8 cellular contexts compared by ENCODE assay signal in genomic region chr19:38683393-38684077, GRCh38. TPM values are rescaled to one million over a fixed set of nuclear protein-coding genes. Genes with fewer than 3 reads are reported as not detected.
DNase-seq lines count a peak whose midpoint lies in the region; ATAC-seq and TF ChIP-seq lines count a peak whose summit lies in the region.

No MANE protein-coding gene starts in this region.

- no peaks in the 10 kb centered on the region for H3K9me3 Mint-ChIP-seq in CD4-positive, alpha-beta memory T cell

- peaks cover 8 to 81% of the 10 kb centered on the region in 2 experiments for H3K79me1 ChIP-seq in IMR-90 (ENCODE audit: low read depth in 1 of 2, low read length in 2 of 2)

- H3K9ac ChIP-seq in IMR-90 (ENCODE audit: low read depth, low read length): peak overlapping the region; percentile 43
- peak overlapping the region; percentile 98 for H3K9ac ChIP-seq in mammary epithelial cell (ENCODE audit: insufficient read depth, low read length)

- peak overlapping the region in 7 of 8 donors; percentile 35 to 80 (median 53) for H3K4me3 Mint-ChIP-seq in CD4-positive, alpha-beta memory T cell

- H3K4me2 ChIP-seq in IMR-90 (ENCODE audit: low read depth, low read length): peak overlapping the region; percentile 33
- peak overlapping the region; percentile 48 for H3K4me2 ChIP-seq in mammary epithelial cell (ENCODE audit: insufficient read depth, low read depth, low read length)

- H3K56ac ChIP-seq in IMR-90 (ENCODE audit: extremely low read depth, insufficient read depth, low read length): peak overlapping the region; percentile 85

- H3K27ac Mint-ChIP-seq in CD4-positive, alpha-beta memory T cell: peak overlapping the region; percentile 89 to 97 (median 96)

- H3K4me1 ChIP-seq in CD4-positive, alpha-beta memory T cell (ENCODE audit: insufficient read depth, low read length): peaks cover 98% of the 10 kb centered on the region
- H3K4me1 ChIP-seq in IMR-90 (ENCODE audit: control insufficient read depth, insufficient read depth, low read length) (peaks cover 51% of the 10 kb centered on the region), mammary epithelial cell (ENCODE audit: insufficient read depth, low read length) (peaks cover 76% of the 10 kb centered on the region)

- peak overlapping the region; percentile 90 for H3K18ac ChIP-seq in IMR-90 (ENCODE audit: low read depth, low read length)

- H4K20me1 ChIP-seq in IMR-90 (ENCODE audit: insufficient read depth, low read length) (peaks cover 55% of the 10 kb centered on the region), mammary epithelial cell (ENCODE audit: insufficient read depth, low read length) (no peaks in the 10 kb centered on the region)

- TF ChIP-seq CTCF in IMR-90 (conservative IDR thresholded peaks at IDR 0.05; ENCODE audit: low read depth, low read length) (no peak), mammary epithelial cell (conservative IDR thresholded peaks at IDR 0.05 in 1 of 2, IDR thresholded peaks at IDR 0.05 in 1 of 2; ENCODE audit: extremely low read depth in 1 of 2, insufficient read depth in 1 of 2, low read depth in 1 of 2, low read length in 2 of 2) (no peak)

- H3K36me3 ChIP-seq in CD4-positive, alpha-beta memory T cell (ENCODE audit: insufficient read depth, low read length): no peaks in the 10 kb centered on the region
- H3K36me3 ChIP-seq in IMR-90 (ENCODE audit: control insufficient read depth, insufficient read depth, low read length): peaks cover 11% of the 10 kb centered on the region
- peaks cover 29% of the 10 kb centered on the region for H3K36me3 ChIP-seq in mammary epithelial cell (ENCODE audit: insufficient read depth, low read length)

- ATAC-seq in IMR-90 (ENCODE audit: low read depth) (peak; percentile 70), HG03432 (IDR thresholded peaks at IDR 0.05; ENCODE audit: unreplicated experiment) (no peak)

- peak overlapping the region; percentile 58 for H3K27ac ChIP-seq in CD4-positive, alpha-beta memory T cell (ENCODE audit: low read depth, low read length)
- H3K27ac ChIP-seq in IMR-90 (ENCODE audit: insufficient read depth, low read length) (peak overlapping the region; percentile 85), mammary epithelial cell (ENCODE audit: insufficient read depth, low read depth, low read length) (peak overlapping the region; percentile 99)

- BruUV-seq in IMR-90 (replicated peaks; lab: Mats Ljungman, UMichigan): no TSS peak
- BruUV-seq in mammary epithelial cell (replicated peaks; lab: Mats Ljungman, UMichigan): no TSS peak

- WGBS in IMR-90 (ENCODE audit: extremely low coverage in 2 of 2, insufficient read length in 1 of 2), 2 experiments: no CpG with 5 or more reads among the region's 10 CpGs
- WGBS in mammary epithelial cell (ENCODE audit: low coverage, missing lambda C conversion rate): 3% methylated on average over 10 of the region's 10 CpGs

- peak in 2 of 5 donors; percentile 35 to 89 for DNase-seq in CD4-positive, alpha-beta memory T cell
- DNase-seq in IMR-90: peak; percentile 85
- DNase-seq in T1000 (lab: John Stamatoyannopoulos, UW): peak; percentile 93
- peak; percentile 99 for DNase-seq in mammary epithelial cell
- DNase-seq in islet precursor cell: peak; percentile 98
- DNase-seq in stimulated activated CD4-positive, alpha-beta T cell treated with anti-CD3 and anti-CD28 coated beads, Interleukin-15, amount 100 ng/mL, for 24 hours: peak; percentile 65
- no peak for DNase-seq in NCI-H1436 treated with DMSO at 0.1 percent for 48 hours (lab: John Stamatoyannopoulos, UW)

- dilution Hi-C loops in IMR-90 (cut with HindIII; ENCODE audit: low sequenced_read_pairs, unreplicated experiment) (no loop called here), mammary epithelial cell (cut with HindIII; ENCODE audit: low sequenced_read_pairs) (no loop called here)

- peaks cover 59 to 94% (median 79%) of the 10 kb centered on the region in 4 donors for H3K4me1 Mint-ChIP-seq in CD4-positive, alpha-beta memory T cell

- H4K8ac ChIP-seq in IMR-90 (ENCODE audit: low read depth in 2 of 2, low read length in 2 of 2): peak overlapping the region; percentile 37 to 95

- H3K14ac ChIP-seq in IMR-90 (replicated peaks; ENCODE audit: low read depth, low read length): peak overlapping the region; percentile 85

- peak overlapping the region; percentile 96 for H3K4ac ChIP-seq in IMR-90 (ENCODE audit: low read depth, low read length)

- intact Hi-C loops in CD4-positive, alpha-beta memory T cell (cut with micrococcal nuclease): no loop called here
- intact Hi-C loops in IMR-90 (cut with micrococcal nuclease): no loop called here
- intact Hi-C loops in mammary epithelial cell (cut with micrococcal nuclease): loop anchor here (1.0 kb wide), 3 partner anchors 8 to 25 kb away; no protein-coding TSS in a partner anchor

- peak overlapping the region; percentile 86 for H2BK20ac ChIP-seq in IMR-90 (ENCODE audit: low read depth, low read length)

- peak overlapping the region; percentile 84 for H4K91ac ChIP-seq in IMR-90 (ENCODE audit: insufficient read depth, low read depth, low read length)

- no peak for TF ChIP-seq RAD21 in IMR-90 (IDR thresholded peaks at IDR 0.05; ENCODE audit: low read length)

- no peaks in the 10 kb centered on the region for H3K27me3 ChIP-seq in CD4-positive, alpha-beta memory T cell (ENCODE audit: insufficient read depth, low read length)
- H3K27me3 ChIP-seq in IMR-90 (ENCODE audit: control insufficient read depth, insufficient read depth, low read length) (no peaks in the 10 kb centered on the region), mammary epithelial cell (ENCODE audit: insufficient read depth, low read length) (no peaks in the 10 kb centered on the region)

- H2AFZ ChIP-seq in IMR-90 (replicated peaks; ENCODE audit: low read length, poor library complexity) (peak overlapping the region; percentile 46), mammary epithelial cell (ENCODE audit: low read depth, low read length) (no peak overlapping the region)

- H3K27me3 Mint-ChIP-seq in CD4-positive, alpha-beta memory T cell: no peaks in the 10 kb centered on the region

- H3K9me3 ChIP-seq in CD4-positive, alpha-beta memory T cell (ENCODE audit: control insufficient read depth in 1 of 2, low read length in 2 of 2): no peaks in the 10 kb centered on the region
- no peaks in the 10 kb centered on the region for H3K9me3 ChIP-seq in IMR-90 (ENCODE audit: control insufficient read depth, insufficient read depth, low read length)
- peaks cover 7% of the 10 kb centered on the region for H3K9me3 ChIP-seq in mammary epithelial cell (replicated peaks; ENCODE audit: insufficient read depth, low read length)

- CTCF ChIA-PET in CD4-positive, alpha-beta memory T cell (lab: Charles Lee; ENCODE audit: partially characterized antibody): interaction anchor here (1.2 to 3.6 kb wide), 3 partner anchors 10 to 48 kb away, joined by 3 to 17 read pairs (median 5); no protein-coding TSS in a partner anchor
- CTCF ChIA-PET in IMR-90 (lab: Yijun Ruan, JAX): no interaction called here
- CTCF ChIA-PET in mammary epithelial cell (lab: Charles Lee; ENCODE audit: low non-redundant PET): interaction anchor here (0.6 to 0.7 kb wide), 2 partner anchors 91 to 154 kb away, joined by 3 to 4 read pairs; no protein-coding TSS in a partner anchor

- H3K23ac ChIP-seq in IMR-90 (ENCODE audit: low read depth, low read length): peak overlapping the region; percentile 88; the same call in 1 of the 2 replicates

- peak overlapping the region; percentile 77; the same call in 2 of the 3 replicates for H2BK15ac ChIP-seq in IMR-90 (ENCODE audit: low read depth, low read length)

- peaks cover 42% of the 10 kb centered on the region for H3K9me1 ChIP-seq in IMR-90 (ENCODE audit: insufficient read depth, low read length)

- H2BK5ac ChIP-seq in IMR-90 (ENCODE audit: low read depth, low read length, poor library complexity, severe bottlenecking): peak overlapping the region; percentile 97

- H3K36me3 Mint-ChIP-seq in CD4-positive, alpha-beta memory T cell: peaks cover 5 to 11% of the 10 kb centered on the region in 2 donors

- peak overlapping the region; percentile 83 for H4K5ac ChIP-seq in IMR-90 (ENCODE audit: low read depth, low read length)

- POLR2A ChIA-PET in CD4-positive, alpha-beta memory T cell (lab: Charles Lee; ENCODE audit: partially characterized antibody): interaction anchor here (0.7 to 2.5 kb wide), 7 partner anchors 9 to 145 kb away, joined by 3 to 7 read pairs (median 3); partner anchors contain the start of gene ACTN4
- POLR2A ChIA-PET in IMR-90 (lab: Charles Lee; ENCODE audit: unreplicated experiment): no interaction called here

- in situ Hi-C loops in IMR-90 (cut with MboI; ENCODE audit: low sequenced_read_pairs): no loop called here
- in situ Hi-C loops in mammary epithelial cell (cut with MboI; ENCODE audit: low sequenced_read_pairs in 2 of 2): no loop called here

- peaks cover 88% of the 10 kb centered on the region for H3K79me2 ChIP-seq in mammary epithelial cell (ENCODE audit: insufficient read depth, low read length)

- H2BK120ac ChIP-seq in IMR-90 (ENCODE audit: low read depth, low read length): peak overlapping the region; percentile 94

- H2AK9ac ChIP-seq in IMR-90 (replicated peaks; ENCODE audit: low read depth, low read length, poor library complexity): peak overlapping the region; percentile 94

- no peak overlapping the region for H3K4me3 ChIP-seq in CD4-positive, alpha-beta memory T cell (ENCODE audit: low read length in 2 of 2)
- no peak overlapping the region for H3K4me3 ChIP-seq in IMR-90 (ENCODE audit: insufficient read depth, low read depth, low read length)
- H3K4me3 ChIP-seq in mammary epithelial cell (replicated peaks in 1 of 3; ENCODE audit: insufficient read depth in 1 of 3, low read depth in 2 of 3, low read length in 3 of 3): no peak overlapping the region

- TF ChIP-seq POLR2A in IMR-90 (IDR thresholded peaks at IDR 0.05; ENCODE audit: low read depth, low read length): peak; percentile 40; the same call in 1 of the 2 replicates

- peak overlapping the region; percentile 95 for H2AK5ac ChIP-seq in IMR-90 (ENCODE audit: low read depth, low read length)

TF ChIP-seq in IMR-90, 13 proteins besides CTCF, POLR2A, EP300 and RAD21 (continues in another document):
- TF ChIP-seq BHLHE40 (IDR thresholded peaks at IDR 0.05; ENCODE audit: low read depth, low read length) (peak; percentile 88), RCOR1 (IDR thresholded peaks at IDR 0.05; ENCODE audit: insufficient replicate concordance, low read length) (peak; percentile 29)

RNA-seq across cellular contexts. Expression of gene ACTN4, which starts 36.1 kb away (rescaled TPM):
- 100 to 1,000 TPM; 151 to 155 TPM for total RNA-seq in CD4-positive, alpha-beta memory T cell
- polyA plus RNA-seq in CD4-positive, alpha-beta memory T cell: 10 to 100 TPM in 1 of 2 donors, 1 to 10 TPM in 1; 4.0 to 24.4 TPM
- total RNA-seq in IMR-90 (2012; rRNA removed) (614 and 659 TPM in 2 replicates), mammary epithelial cell (1,000 to 10,000 TPM in 1 of 2 donors, 100 to 1,000 TPM in 1; 951 to 1,146 TPM)
- polyA plus RNA-seq in IMR-90 (2012; rRNA removed) (497 and 541 TPM in 2 replicates), mammary epithelial cell (524 TPM)
- polyA plus RNA-seq in IMR-90 (2012; cell fraction: cytosol; rRNA removed): 291 and 549 TPM in 2 replicates
- 608 and 1,383 TPM in 2 replicates for polyA plus RNA-seq in IMR-90 (2012; cell fraction: nucleus; rRNA removed; ENCODE audit: low replicate concordance)
- polyA minus RNA-seq in mammary epithelial cell: 912 TPM
